ENCODE assay signal across 16 cellular contexts in genomic region chr9:893115-893514, GRCh38. TPM values are rescaled to one million over a fixed set of nuclear protein-coding genes. Genes with fewer than 3 reads are reported as not detected.
"Had no signal": no experiment of that assay in that cellular context is flagged by ENCODE, and none has a peak within 500 bp of the region (broad histone marks: within the 10 kb centered on the region; RNA-seq: fewer than 3 reads in every experiment).

No MANE protein-coding gene starts in this region.

- H3K4me1 ChIP-seq: adrenal gland, breast epithelium had no signal

- DNase-seq: cerebellar nuclear complex, cortex of kidney had no signal

- H3K27me3 ChIP-seq: adrenal gland, body of pancreas, breast epithelium had no signal

- H3K9me3 ChIP-seq: adrenal gland, body of pancreas, breast epithelium had no signal

- H3K36me3 ChIP-seq: adrenal gland, breast epithelium had no signal

- H3K4me3 ChIP-seq: body of pancreas had no signal

- FAIRE-seq: TTC549 had no signal

- H3K27ac ChIP-seq: adrenal gland, breast epithelium had no signal

RNA-seq across cellular contexts. Expression of gene DMRT1, which starts 51.6 kb away (rescaled TPM):
- total RNA-seq: activated CD8-positive, alpha-beta memory T cell treated with anti-CD3 and anti-CD28 coated beads for 36 hours; activated CD8-positive, alpha-beta T cell treated with anti-CD3 and anti-CD28 coated beads for 36 hours; activated naive CD4-positive, alpha-beta T cell treated with anti-CD3 and anti-CD28 coated beads for 36 hours; activated naive CD4-positive, alpha-beta T cell treated with anti-CD3 and anti-CD28 coated beads, Interleukin-2, amount 50 U/mL, for 72 hours; astrocyte; body of pancreas; breast epithelium; cardiac septum; NCI-H460; Right ventricle myocardium superior; T-helper 1 cell treated with Interleukin-12 subunit alpha and Interleukin-12 subunit beta and Interleukin-4 antibody, amounts not matched to agents 30 ng/mL and 1 ng/mL, for 36 hours; WTC11 had no signal
- polyA plus RNA-seq: adrenal gland had no signal
